In genomic region chr18:32287873-32288272, GRCh38 we compare ENCODE assay signal across 26 cellular contexts.
A peak's percentile ranks its signal among the peaks of the same experiment; 100 is the strongest.
DNase-seq lines count a peak whose midpoint lies in the region; ATAC-seq, FAIRE-seq and TF ChIP-seq lines count a peak whose summit lies in the region.
"Had no signal": no experiment of that assay in that cellular context is flagged by ENCODE, and none has a peak within 500 bp of the region (broad histone marks: within the 10 kb centered on the region; RNA-seq: fewer than 3 reads in every experiment).

No MANE protein-coding gene starts in this region.

- in situ Hi-C loops in HepG2 (cut with HindIII; ENCODE audit: extremely low pct_ligation_motif_present, low pct_unique_long_range_greater_than_20kb) (loop anchor here (5.0 kb wide), 1 partner anchor 184 kb away; the partner anchor contains the start of gene GAREM1), IMR-90 (cut with MboI; ENCODE audit: low sequenced_read_pairs) (no loop called here)

- POLR2A ChIA-PET in HepG2 (lab: Yijun Ruan, JAX) (no interaction called here), IMR-90 (lab: Charles Lee; ENCODE audit: unreplicated experiment) (no interaction called here)

- H2BK5ac ChIP-seq in IMR-90 (ENCODE audit: low read depth, low read length, poor library complexity, severe bottlenecking): no peak overlapping the region
- no peak overlapping the region for H2BK5ac ChIP-seq in mesenchymal stem cell (ENCODE audit: low read depth, low read length, poor library complexity, severe bottlenecking)

- dilution Hi-C loops in IMR-90 (cut with HindIII; ENCODE audit: low sequenced_read_pairs, unreplicated experiment): loop anchor here (25.0 kb wide), 1 partner anchor 174 kb away; the partner anchor contains the start of gene GAREM1

- H3K27ac ChIP-seq in HepG2 (ENCODE audit: extremely low read length, insufficient read depth, low read length) (no peak overlapping the region), right lobe of liver (no peak overlapping the region), IMR-90 (ENCODE audit: insufficient read depth, low read length) (no peak overlapping the region), coronary artery (peak overlapping the region; percentile 82 to 86), tibial artery (peak overlapping the region; percentile 88 to 89), right atrium auricular region (peak overlapping the region in 1 of 2 donors; percentile 46), mesenchymal stem cell (ENCODE audit: low read length, poor library complexity, severe bottlenecking) (no peak overlapping the region)
- H3K27ac ChIP-seq: 22Rv1, BLaER1 had no signal

- H3K9ac ChIP-seq in HepG2 (ENCODE audit: insufficient read depth, low read depth, low read length) (no peak overlapping the region), IMR-90 (ENCODE audit: low read depth, low read length) (no peak overlapping the region), mesenchymal stem cell (ENCODE audit: low read length) (no peak overlapping the region)
- H3K9ac ChIP-seq: BLaER1 had no signal

- H4K91ac ChIP-seq in IMR-90 (ENCODE audit: insufficient read depth, low read depth, low read length) (no peak overlapping the region), mesenchymal stem cell (ENCODE audit: low read length) (no peak overlapping the region)

- WGBS in HepG2 (ENCODE audit: low lambda C conversion rate): 96% methylated on average over 9 of the region's 9 CpGs
- 80% methylated on average over 3 of the region's 9 CpGs for WGBS in right lobe of liver (ENCODE audit: insufficient coverage, low coverage, low lambda C conversion rate, missing lambda C conversion rate)
- WGBS in IMR-90 (ENCODE audit: extremely low coverage in 2 of 2, insufficient read length in 1 of 2), 2 experiments: 93% methylated on average over 3 of the region's 9 CpGs; no CpG with 5 or more reads in 1 of the 2 experiments
- WGBS in mesenchymal stem cell: 98% methylated on average over 9 of the region's 9 CpGs

- no peak overlapping the region for H4K8ac ChIP-seq in IMR-90 (ENCODE audit: low read depth in 2 of 2, low read length in 2 of 2)
- H4K8ac ChIP-seq in mesenchymal stem cell (ENCODE audit: low read length): no peak overlapping the region

- H2AK5ac ChIP-seq in IMR-90 (ENCODE audit: low read depth, low read length) (no peak overlapping the region), mesenchymal stem cell (ENCODE audit: low read length, severe bottlenecking) (no peak overlapping the region)

- no peak for FAIRE-seq in HepG2 (lab: Jason Lieb, UNC)
- FAIRE-seq: GM12878, GM12892, GM19239 had no signal

- BruUV-seq in HepG2 (replicated peaks; lab: Mats Ljungman, UMichigan) (no TSS peak), IMR-90 (replicated peaks; lab: Mats Ljungman, UMichigan) (no TSS peak)

- no peak for TF ChIP-seq POLR2A in HepG2 (IDR thresholded peaks at IDR 0.05; ENCODE audit: insufficient read depth in 1 of 2, low read depth in 2 of 2, low read length in 2 of 2)
- no peak for TF ChIP-seq POLR2A in right lobe of liver (IDR thresholded peaks at IDR 0.05)
- no peak for TF ChIP-seq POLR2A in IMR-90 (IDR thresholded peaks at IDR 0.05; ENCODE audit: low read depth, low read length)

- no peak overlapping the region for H2BK15ac ChIP-seq in IMR-90 (ENCODE audit: low read depth, low read length)
- no peak overlapping the region for H2BK15ac ChIP-seq in mesenchymal stem cell (ENCODE audit: low read depth, poor library complexity, severe bottlenecking)

- H2AFZ ChIP-seq in HepG2 (ENCODE audit: low read length) (no peak overlapping the region), IMR-90 (replicated peaks; ENCODE audit: low read length, poor library complexity) (no peak overlapping the region), mesenchymal stem cell (ENCODE audit: low read depth, low read length) (no peak overlapping the region)

- H3K4ac ChIP-seq in IMR-90 (ENCODE audit: low read depth, low read length) (no peak overlapping the region), mesenchymal stem cell (ENCODE audit: low read depth in 1 of 2, low read length in 2 of 2) (no peak overlapping the region)

- H2BK120ac ChIP-seq in IMR-90 (ENCODE audit: low read depth, low read length): no peak overlapping the region
- no peak overlapping the region for H2BK120ac ChIP-seq in mesenchymal stem cell (ENCODE audit: low read depth, low read length)

- no peak for TF ChIP-seq RAD21 in HepG2 (CRISPR knock-in tag; IDR thresholded peaks at IDR 0.05)
- no peak for TF ChIP-seq RAD21 in IMR-90 (IDR thresholded peaks at IDR 0.05; ENCODE audit: low read length)

- H3K79me1 ChIP-seq in IMR-90 (ENCODE audit: low read depth in 1 of 2, low read length in 2 of 2): no peaks in the 10 kb centered on the region
- H3K79me1 ChIP-seq in mesenchymal stem cell (replicated peaks; ENCODE audit: low read length, poor library complexity, severe bottlenecking): peaks cover 3% of the 10 kb centered on the region

- H3K79me2 ChIP-seq in HepG2 (ENCODE audit: insufficient read depth, low read length): no peaks in the 10 kb centered on the region

- TF ChIP-seq CTCF in HepG2 (CRISPR knock-in tag; IDR thresholded peaks at IDR 0.05) (no peak), right lobe of liver (IDR thresholded peaks at IDR 0.05) (no peak), IMR-90 (conservative IDR thresholded peaks at IDR 0.05; ENCODE audit: low read depth, low read length) (no peak), coronary artery (IDR thresholded peaks at IDR 0.05) (no peak), tibial artery (IDR thresholded peaks at IDR 0.05) (no peak), right atrium auricular region (IDR thresholded peaks at IDR 0.05) (no peak)

- TF ChIP-seq EP300 in HepG2 (IDR thresholded peaks at IDR 0.05; ENCODE audit: low read depth in 2 of 2, low read length in 2 of 2) (no peak), HepG2 (CRISPR knock-in tag; IDR thresholded peaks at IDR 0.05; ENCODE audit: borderline replicate concordance) (no peak)

- DNase-seq in HepG2 (ENCODE audit: low spot score): no peak
- no peak for DNase-seq in right lobe of liver
- DNase-seq in IMR-90: no peak
- no peak for DNase-seq in coronary artery (ENCODE audit: low spot score)
- DNase-seq in tibial artery: no peak
- DNase-seq in right atrium auricular region (ENCODE audit: low spot score): no peak
- DNase-seq in mesenchymal stem cell: no peak
- DNase-seq: ACHN; BE2C; C1 segment of cervical spinal cord; Caco-2; Calu3; CD4-positive, alpha-beta T cell; CD8-positive, alpha-beta T cell; DMS 273 treated with DMSO at 0.1 percent for 48 hours; DMS153; DMS79; DND-41; EL; GDM1 had no signal

- H3K23ac ChIP-seq in IMR-90 (ENCODE audit: low read depth, low read length) (no peak overlapping the region), mesenchymal stem cell (ENCODE audit: low read length in 2 of 2) (no peak overlapping the region)

- CTCF ChIA-PET in HepG2 (lab: Yijun Ruan, JAX; ENCODE audit: low intra/inter-chr PET ratio, low total read pairs) (interaction anchor here (2.5 kb wide), 1 partner anchor 183 kb away, joined by 18 read pairs; the partner anchor contains the start of gene GAREM1), IMR-90 (lab: Yijun Ruan, JAX) (interaction anchor here (0.6 kb wide), 1 partner anchor 183 kb away, joined by 3 read pairs; the partner anchor contains the start of gene GAREM1)

- no peak overlapping the region for H2BK20ac ChIP-seq in IMR-90 (ENCODE audit: low read depth, low read length)

- H3K27me3 ChIP-seq in HepG2 (ENCODE audit: control insufficient read depth in 1 of 2, insufficient read depth in 2 of 2, low read length in 2 of 2): no peaks in the 10 kb centered on the region
- no peaks in the 10 kb centered on the region for H3K27me3 ChIP-seq in right lobe of liver
- H3K27me3 ChIP-seq in IMR-90 (ENCODE audit: control insufficient read depth, insufficient read depth, low read length): no peaks in the 10 kb centered on the region
- no peaks in the 10 kb centered on the region for H3K27me3 ChIP-seq in tibial artery
- H3K27me3 ChIP-seq in right atrium auricular region: no peaks in the 10 kb centered on the region
- no peaks in the 10 kb centered on the region for H3K27me3 ChIP-seq in mesenchymal stem cell (ENCODE audit: control insufficient read depth in 1 of 2, insufficient read depth in 1 of 2, low read length in 2 of 2)
- H3K27me3 ChIP-seq: BE2C, BLaER1 had no signal

- no peak overlapping the region for H3K18ac ChIP-seq in IMR-90 (ENCODE audit: low read depth, low read length)
- no peak overlapping the region for H3K18ac ChIP-seq in mesenchymal stem cell (ENCODE audit: low read depth in 1 of 2, low read length in 2 of 2)

- peaks cover 0 to 3% of the 10 kb centered on the region in 2 experiments; a peak in 2 of 5 replicates for H3K36me3 ChIP-seq in HepG2 (replicated peaks in 1 of 2; ENCODE audit: control insufficient read depth in 1 of 2, insufficient read depth in 2 of 2, low read length in 2 of 2)
- H3K36me3 ChIP-seq in right lobe of liver: peaks cover 0 to 5% (median 0%) of the 10 kb centered on the region in 4 donors
- peaks cover 6% of the 10 kb centered on the region; the same call in 1 of the 2 replicates for H3K36me3 ChIP-seq in IMR-90 (ENCODE audit: control insufficient read depth, insufficient read depth, low read length)
- H3K36me3 ChIP-seq in tibial artery: peaks cover 0 to 10% (median 0%) of the 10 kb centered on the region in 3 donors
- no peaks in the 10 kb centered on the region for H3K36me3 ChIP-seq in right atrium auricular region
- H3K36me3 ChIP-seq in mesenchymal stem cell (ENCODE audit: control insufficient read depth in 1 of 2, insufficient read depth in 2 of 2, low read depth in 1 of 2, low read length in 2 of 2): peaks cover 0 to 11% of the 10 kb centered on the region in 2 experiments
- H3K36me3 ChIP-seq: BE2C, BLaER1 had no signal

- no peaks in the 10 kb centered on the region for H3K9me1 ChIP-seq in IMR-90 (ENCODE audit: insufficient read depth, low read length)

- no peaks in the 10 kb centered on the region for H3K9me3 ChIP-seq in HepG2 (ENCODE audit: low read length)
- no peaks in the 10 kb centered on the region for H3K9me3 ChIP-seq in right lobe of liver
- no peaks in the 10 kb centered on the region for H3K9me3 ChIP-seq in IMR-90 (ENCODE audit: control insufficient read depth, insufficient read depth, low read length)
- H3K9me3 ChIP-seq in tibial artery: no peaks in the 10 kb centered on the region
- no peaks in the 10 kb centered on the region for H3K9me3 ChIP-seq in right atrium auricular region
- no peaks in the 10 kb centered on the region for H3K9me3 ChIP-seq in mesenchymal stem cell (ENCODE audit: control insufficient read depth, low read length)
- H3K9me3 ChIP-seq: BE2C, BLaER1, Caco-2 had no signal

- no peak overlapping the region for H2BK12ac ChIP-seq in mesenchymal stem cell (ENCODE audit: low read length in 2 of 2)

- no peak overlapping the region for H3K4me3 ChIP-seq in HepG2 (replicated peaks in 1 of 3; ENCODE audit: insufficient read depth in 1 of 3, low read depth in 2 of 3, low read length in 3 of 3)
- no peak overlapping the region for H3K4me3 ChIP-seq in right lobe of liver
- no peak overlapping the region for H3K4me3 ChIP-seq in IMR-90 (ENCODE audit: insufficient read depth, low read depth, low read length)
- H3K4me3 ChIP-seq in coronary artery: no peak overlapping the region
- H3K4me3 ChIP-seq in tibial artery: no peak overlapping the region
- no peak overlapping the region for H3K4me3 ChIP-seq in right atrium auricular region
- H3K4me3 ChIP-seq in mesenchymal stem cell (ENCODE audit: insufficient read depth in 1 of 2, low read depth in 1 of 2, low read length in 2 of 2): no peak overlapping the region
- H3K4me3 ChIP-seq: BLaER1, GM12878 had no signal

- H3K56ac ChIP-seq in IMR-90 (ENCODE audit: extremely low read depth, insufficient read depth, low read length): no peak overlapping the region

- H4K20me1 ChIP-seq in HepG2 (ENCODE audit: insufficient read depth, low read length): no peaks in the 10 kb centered on the region
- no peaks in the 10 kb centered on the region for H4K20me1 ChIP-seq in IMR-90 (ENCODE audit: insufficient read depth, low read length)
- H4K20me1 ChIP-seq: BLaER1 had no signal

- H3K4me2 ChIP-seq in HepG2 (ENCODE audit: low read depth, low read length) (no peak overlapping the region), IMR-90 (ENCODE audit: low read depth, low read length) (no peak overlapping the region), mesenchymal stem cell (ENCODE audit: low read length, poor library complexity, severe bottlenecking) (no peak overlapping the region)
- H3K4me2 ChIP-seq: BLaER1 had no signal

- H3K4me1 ChIP-seq in HepG2 (ENCODE audit: insufficient read depth, low read length): no peaks in the 10 kb centered on the region
- no peaks in the 10 kb centered on the region for H3K4me1 ChIP-seq in right lobe of liver
- no peaks in the 10 kb centered on the region for H3K4me1 ChIP-seq in IMR-90 (ENCODE audit: control insufficient read depth, insufficient read depth, low read length)
- peaks cover 0 to 54% (median 28%) of the 10 kb centered on the region in 4 donors for H3K4me1 ChIP-seq in tibial artery
- peaks cover 0 to 9% of the 10 kb centered on the region in 2 donors for H3K4me1 ChIP-seq in right atrium auricular region
- H3K4me1 ChIP-seq in mesenchymal stem cell (ENCODE audit: control insufficient read depth, insufficient read depth, low read depth, low read length): no peaks in the 10 kb centered on the region
- H3K4me1 ChIP-seq: BE2C, BLaER1, Caco-2 had no signal

- ATAC-seq in HepG2 (no peak), right lobe of liver (no peak), IMR-90 (ENCODE audit: low read depth) (no peak), HG03139 (IDR thresholded peaks at IDR 0.05; ENCODE audit: unreplicated experiment) (no peak)
- ATAC-seq: CD8-positive, alpha-beta T cell; GM12878 had no signal

- H3K14ac ChIP-seq in IMR-90 (replicated peaks; ENCODE audit: low read depth, low read length): no peak overlapping the region
- no peak overlapping the region for H3K14ac ChIP-seq in mesenchymal stem cell (ENCODE audit: low read length in 2 of 2)

- intact Hi-C loops in HepG2 (cut with micrococcal nuclease; ENCODE audit: unreplicated experiment) (loop anchor here (5.0 kb wide), 1 partner anchor 84 kb away; no protein-coding TSS in a partner anchor), right lobe of liver (cut with DNase I) (no loop called here), IMR-90 (cut with micrococcal nuclease) (no loop called here), tibial artery (cut with DNase I; ENCODE audit: low total_unique reads) (no loop called here)

- H4K5ac ChIP-seq in IMR-90 (ENCODE audit: low read depth, low read length): no peak overlapping the region

- peak overlapping the region; percentile 68 for H2AK9ac ChIP-seq in IMR-90 (replicated peaks; ENCODE audit: low read depth, low read length, poor library complexity)

Comparison
In these comparisons a context has a peak if more than half of its experiments do, and no peak if none do; other contexts are left out.
1. H3K27ac ChIP-seq: peak in coronary artery (2 of 2) and tibial artery (2 of 2); none in HepG2 (single experiment), right lobe of liver (0 of 3), IMR-90 (single experiment) and mesenchymal stem cell (single experiment).